Comparison of ENCODE assay signal across 16 cellular contexts in genomic region chrX:135737361-135738071, GRCh38. TPM values are rescaled to one million over a fixed set of nuclear protein-coding genes. Genes with fewer than 3 reads are reported as not detected.
DNase-seq lines count a peak whose midpoint lies in the region; ATAC-seq, FAIRE-seq and TF ChIP-seq lines count a peak whose summit lies in the region.
"Had no signal": no experiment of that assay in that cellular context is flagged by ENCODE, and none has a peak within 500 bp of the region (broad histone marks: within the 10 kb centered on the region; RNA-seq: fewer than 3 reads in every experiment).

No MANE protein-coding gene starts in this region.

- WGBS in heart left ventricle, 4 donors, result 32 to 54% (median 47%) methylated on average over 4 of the region's 4 CpGs

- H3K4me1 ChIP-seq in Loucy (ENCODE audit: insufficient read depth, low read length, poor library complexity, severe bottlenecking), result no peaks in the 10 kb centered on the region
- no peaks in the 10 kb centered on the region for H3K4me1 ChIP-seq in heart left ventricle
- H3K4me1 ChIP-seq: adrenal gland, upper lobe of left lung had no signal

- H3K79me2 ChIP-seq in Loucy (ENCODE audit: insufficient read depth, low read length), result no peaks in the 10 kb centered on the region

- intact Hi-C loops in heart left ventricle (cut with DNase I) (no loop called here), sciatic nerve (cut with DNase I) (no loop called here)

- no peak for TF ChIP-seq POLR2A in heart left ventricle (IDR thresholded peaks at IDR 0.05)

- H3K4me1 Mint-ChIP-seq in chondrocyte (ENCODE audit: low read depth), result no peaks in the 10 kb centered on the region

- H3K4me3 ChIP-seq in Loucy (ENCODE audit: low read length, poor library complexity, severe bottlenecking) (no peak overlapping the region), heart left ventricle (no peak overlapping the region)
- H3K4me3 ChIP-seq: adrenal gland, upper lobe of left lung had no signal

- no peaks in the 10 kb centered on the region for H3K27me3 Mint-ChIP-seq in chondrocyte (ENCODE audit: low read depth)
- H3K27me3 Mint-ChIP-seq: activated B cell treated with CpG ODN at 0.5 μM for 24 hours had no signal

- H3K36me3 ChIP-seq in Loucy (ENCODE audit: insufficient read depth, low read length) (no peaks in the 10 kb centered on the region), heart left ventricle (no peaks in the 10 kb centered on the region)
- H3K36me3 ChIP-seq: adrenal gland, upper lobe of left lung had no signal

- H3F3A ChIP-seq in Loucy (ENCODE audit: low read depth), result no peaks in the 10 kb centered on the region

- no peaks in the 10 kb centered on the region for H3K36me3 Mint-ChIP-seq in chondrocyte (ENCODE audit: low read depth)

- TF ChIP-seq CTCF in Loucy (conservative IDR thresholded peaks at IDR 0.05; ENCODE audit: low read length) (0 out of 2 replicates have a peak, but pooled peaks have one; percentile 12), chondrocyte (IDR thresholded peaks at IDR 0.05) (peak; percentile 64), heart left ventricle (IDR thresholded peaks at IDR 0.05) (no peak)

- H3K27me3 ChIP-seq in Loucy (ENCODE audit: insufficient read depth, low read length, poor library complexity, severe bottlenecking) (no peaks in the 10 kb centered on the region), heart left ventricle (peaks cover 0 to 3% (median 0%) of the 10 kb centered on the region in 9 donors)
- H3K27me3 ChIP-seq: adrenal gland, upper lobe of left lung had no signal

- ATAC-seq in GM19351 (IDR thresholded peaks at IDR 0.05; ENCODE audit: unreplicated experiment) (peak; percentile 61), heart left ventricle (no peak), GM21576 (IDR thresholded peaks at IDR 0.05; ENCODE audit: unreplicated experiment) (no peak), sciatic nerve (no peak)

- DNase-seq in chondrocyte (ENCODE audit: low spot score) (no peak), heart left ventricle (no peak), HPDE6-E6E7 (ENCODE audit: extremely low spot score) (no peak), sciatic nerve (ENCODE audit: low spot score) (no peak)
- DNase-seq: activated B cell treated with CpG ODN at 0.5 μM for 24 hours, adrenal gland, glutamatergic neuron, NCI-H526, SHP77 treated with DMSO at 0.1 percent for 48 hours, upper lobe of left lung had no signal

- no peak overlapping the region for H3K27ac ChIP-seq in heart left ventricle
- H3K27ac ChIP-seq: adrenal gland, upper lobe of left lung had no signal

- H2AFZ ChIP-seq in Loucy (ENCODE audit: low read length), result no peak overlapping the region

- no peak overlapping the region for H3K4me2 ChIP-seq in Loucy (ENCODE audit: low read depth, low read length, poor library complexity, severe bottlenecking)

- H3K4me3 Mint-ChIP-seq in chondrocyte (ENCODE audit: unreplicated experiment), result no peak overlapping the region
- H3K4me3 Mint-ChIP-seq: activated B cell treated with CpG ODN at 0.5 μM for 24 hours had no signal

- H3K27ac Mint-ChIP-seq in chondrocyte (ENCODE audit: unreplicated experiment), result no peak overlapping the region
- H3K27ac Mint-ChIP-seq: activated B cell treated with CpG ODN at 0.5 μM for 24 hours had no signal

- H3K9me2 ChIP-seq in Loucy (replicated peaks; ENCODE audit: low read depth, low read length), result no peaks in the 10 kb centered on the region

- H3K9me3 ChIP-seq in Loucy (ENCODE audit: insufficient read depth, low read depth, low read length), result no peaks in the 10 kb centered on the region
- no peaks in the 10 kb centered on the region for H3K9me3 ChIP-seq in heart left ventricle
- H3K9me3 ChIP-seq: adrenal gland, upper lobe of left lung had no signal

- H3K9me3 Mint-ChIP-seq in chondrocyte (ENCODE audit: low read depth), result no peaks in the 10 kb centered on the region
- H3K9me3 Mint-ChIP-seq: activated B cell treated with CpG ODN at 0.5 μM for 24 hours had no signal

- H4K20me1 ChIP-seq in Loucy (ENCODE audit: insufficient read depth, low read length, poor library complexity, severe bottlenecking), result no peaks in the 10 kb centered on the region

- peak; percentile 93 for FAIRE-seq in A204.1 (lab: Jason Lieb, UNC)

- no peak overlapping the region for H3K9ac ChIP-seq in Loucy (ENCODE audit: low read depth, low read length, poor library complexity, severe bottlenecking)

RNA-seq across cellular contexts. Expression of gene CT45A1, which starts 24.1 kb away (rescaled TPM):
- total RNA-seq in chondrocyte, result not detected in 3 replicates
- total RNA-seq in heart left ventricle, result not detected
- not detected for polyA plus RNA-seq in heart left ventricle
- not detected for total RNA-seq in sciatic nerve
- total RNA-seq: A172, activated B cell treated with CpG ODN at 0.5 μM for 24 hours, adrenal gland, liver, upper lobe of left lung had no signal
- polyA plus RNA-seq: adrenal gland, liver had no signal

RNA-seq across cellular contexts. Expression of gene CT45A3, which starts 30.5 kb away (rescaled TPM):
- total RNA-seq in chondrocyte, result not detected in 3 replicates
- not detected for total RNA-seq in heart left ventricle
- not detected for polyA plus RNA-seq in heart left ventricle
- total RNA-seq in sciatic nerve, result not detected
- total RNA-seq: A172, activated B cell treated with CpG ODN at 0.5 μM for 24 hours, adrenal gland, liver, upper lobe of left lung had no signal
- polyA plus RNA-seq: adrenal gland, liver had no signal

RNA-seq across cellular contexts. Expression of gene CT45A5, which starts 47.8 kb away (rescaled TPM):
- not detected in 3 replicates for total RNA-seq in chondrocyte
- not detected for total RNA-seq in heart left ventricle
- polyA plus RNA-seq in heart left ventricle, result not detected
- total RNA-seq in sciatic nerve, result not detected
- total RNA-seq: A172, activated B cell treated with CpG ODN at 0.5 μM for 24 hours, adrenal gland, liver, upper lobe of left lung had no signal
- polyA plus RNA-seq: adrenal gland, liver had no signal

Comparison
In these comparisons a context has a peak if more than half of its experiments do, and no peak if none do; other contexts are left out.
1. CTCF ChIP-seq: peak in Loucy (single experiment) and chondrocyte (single experiment); none in heart left ventricle (0 of 12).